9 cellular contexts compared by ENCODE assay signal in genomic region chr2:158191076-158191566, GRCh38.
DNase-seq lines count a peak whose midpoint lies in the region; ATAC-seq lines count a peak whose summit lies in the region.
"Had no signal": no experiment of that assay in that cellular context is flagged by ENCODE, and none has a peak within 500 bp of the region (broad histone marks: within the 10 kb centered on the region; RNA-seq: fewer than 3 reads in every experiment).

No MANE protein-coding gene starts in this region.

- CTCF ChIA-PET in activated CD4-positive, alpha-beta T cell treated with anti-CD3 and anti-CD28 coated beads for 36 hours (lab: Charles Lee), result interaction anchor here (0.9 to 2.5 kb wide), 3 partner anchors 8 to 12 kb away, joined by 3 to 7 read pairs (median 3); no protein-coding TSS in a partner anchor
- CTCF ChIA-PET in T-cell (lab: Charles Lee), result no interaction called here

- intact Hi-C loops in activated CD4-positive, alpha-beta T cell treated with anti-CD3 and anti-CD28 coated beads for 36 hours (cut with DNase I, micrococcal nuclease), result loop anchor here (5.0 to 10.0 kb wide), 4 partner anchors 204 to 926 kb away; partner anchors contain the start of genes CCDC148 (in 2 of the 2) and PKP4 (in 2 of the 2)
- intact Hi-C loops in aorta (cut with DNase I), result no loop called here

- peak overlapping the region; percentile 18 to 26 for H3K4me3 ChIP-seq in aorta (ENCODE audit: low read length in 2 of 2)

- H3K27ac Mint-ChIP-seq in activated CD4-positive, alpha-beta T cell treated with anti-CD3 and anti-CD28 coated beads for 36 hours, result peak overlapping the region; percentile 63
- peak overlapping the region; percentile 71 to 79 for H3K27ac Mint-ChIP-seq in T-cell

- H3K27ac ChIP-seq in aorta (ENCODE audit: low read depth in 1 of 2, low read length in 2 of 2), result no peak overlapping the region

- H3K36me3 ChIP-seq in aorta (ENCODE audit: control insufficient read depth in 1 of 2, insufficient read depth in 2 of 2, low read length in 1 of 2), result no peaks in the 10 kb centered on the region

- H3K4me3 Mint-ChIP-seq in activated CD4-positive, alpha-beta T cell treated with anti-CD3 and anti-CD28 coated beads for 36 hours, result peak overlapping the region; percentile 15
- H3K4me3 Mint-ChIP-seq in T-cell, result peak overlapping the region; percentile 25 to 60 (median 48)

- H3K4me1 Mint-ChIP-seq in activated CD4-positive, alpha-beta T cell treated with anti-CD3 and anti-CD28 coated beads for 36 hours, result peaks cover 31% of the 10 kb centered on the region
- peaks cover 32 to 40% (median 37%) of the 10 kb centered on the region in 3 donors for H3K4me1 Mint-ChIP-seq in T-cell

- H3K27me3 Mint-ChIP-seq in activated CD4-positive, alpha-beta T cell treated with anti-CD3 and anti-CD28 coated beads for 36 hours, result peaks cover 30% of the 10 kb centered on the region
- H3K27me3 Mint-ChIP-seq in T-cell, result peaks cover 7 to 14% of the 10 kb centered on the region in 2 donors

- H3K9me3 Mint-ChIP-seq in activated CD4-positive, alpha-beta T cell treated with anti-CD3 and anti-CD28 coated beads for 36 hours (ENCODE audit: low read depth), result no peaks in the 10 kb centered on the region
- no peaks in the 10 kb centered on the region for H3K9me3 Mint-ChIP-seq in T-cell

- H3K27me3 ChIP-seq in aorta (ENCODE audit: control insufficient read depth in 1 of 2, insufficient read depth in 2 of 2, low read length in 1 of 2), result no peaks in the 10 kb centered on the region

- peak; percentile 91 for ATAC-seq in activated CD4-positive, alpha-beta T cell treated with anti-CD3 and anti-CD28 coated beads for 36 hours
- peak; percentile 87 for ATAC-seq in HG02970 (IDR thresholded peaks at IDR 0.05; ENCODE audit: low FRiP score, unreplicated experiment)
- peak; percentile 68 to 94 (median 84) for ATAC-seq in T-cell (replicated peaks in 1 of 4)
- no peak for ATAC-seq in aorta (ENCODE audit: low FRiP score)

- H3K4me1 ChIP-seq in aorta (ENCODE audit: control insufficient read depth in 1 of 2, insufficient read depth in 2 of 2, low read length in 2 of 2), result peaks cover 0 to 4% of the 10 kb centered on the region in 2 donors

- POLR2A ChIA-PET in activated CD4-positive, alpha-beta T cell treated with anti-CD3 and anti-CD28 coated beads for 36 hours (lab: Charles Lee), result interaction anchor here (0.6 kb wide), 1 partner anchor 10 kb away, joined by 3 read pairs; no protein-coding TSS in a partner anchor
- POLR2A ChIA-PET in T-cell (lab: Charles Lee), result no interaction called here

- no peaks in the 10 kb centered on the region for H3K36me3 Mint-ChIP-seq in activated CD4-positive, alpha-beta T cell treated with anti-CD3 and anti-CD28 coated beads for 36 hours (ENCODE audit: low read depth)
- H3K36me3 Mint-ChIP-seq in T-cell, result no peaks in the 10 kb centered on the region
- H3K36me3 Mint-ChIP-seq: CD8-positive, alpha-beta memory T cell had no signal

- WGBS in aorta, 2 donors, result 4% methylated on average over 5 of the region's 5 CpGs

- DNase-seq in activated CD4-positive, alpha-beta T cell treated with anti-CD3 and anti-CD28 coated beads for 36 hours, result peak; percentile 45
- no peak for DNase-seq in activated CD4-positive, alpha-beta T cell treated with anti-CD3 and anti-CD28 coated beads for 1 hour
- DNase-seq in T-cell (peak in 10 of 34 experiments; percentile 1 to 11 (median 5)), kidney tubule cell (ENCODE audit: low spot score) (peak; percentile 83), aorta (no peak), SIG-M5 (lab: John Stamatoyannopoulos, UW) (no peak), amygdala (lab: John Stamatoyannopoulos, UW) (no peak)

- no peaks in the 10 kb centered on the region for H3K9me3 ChIP-seq in aorta (ENCODE audit: control insufficient read depth, low read length)

Comparison
In these comparisons a context has a peak if more than half of its experiments do, and no peak if none do; other contexts are left out.
1. DNase-seq: peak in activated CD4-positive, alpha-beta T cell treated with anti-CD3 and anti-CD28 coated beads for 36 hours (single experiment) and kidney tubule cell (single experiment); none in activated CD4-positive, alpha-beta T cell treated with anti-CD3 and anti-CD28 coated beads for 1 hour (single experiment), aorta (0 of 2), SIG-M5 (single experiment) and amygdala (0 of 56).
2. intact Hi-C loops: an anchor here in activated CD4-positive, alpha-beta T cell treated with anti-CD3 and anti-CD28 coated beads for 36 hours (5.0 to 10.0 kb wide); none called in aorta.